Comparison of ENCODE assay signal across 24 cellular contexts in genomic region chr18:55385770-55386169, GRCh38.
A peak's percentile ranks its signal among the peaks of the same experiment; 100 is the strongest.
DNase-seq lines count a peak whose midpoint lies in the region; ATAC-seq and TF ChIP-seq lines count a peak whose summit lies in the region.
"Had no signal": no experiment of that assay in that cellular context is flagged by ENCODE, and none has a peak within 500 bp of the region (broad histone marks: within the 10 kb centered on the region; RNA-seq: fewer than 3 reads in every experiment).

No MANE protein-coding gene starts in this region.

- peaks cover 85% of the 10 kb centered on the region for H3K36me3 Mint-ChIP-seq in brain

- intact Hi-C loops in heart left ventricle (cut with DNase I): loop anchor here in 1 of 10 donors (5.0 kb wide), 1 partner anchor 38 kb away; no protein-coding TSS in a partner anchor
- intact Hi-C loops in cardiac septum (cut with DNase I): no loop called here

- peak overlapping the region in 3 of 5 experiments; percentile 36 to 80 (median 77) for H3K27ac Mint-ChIP-seq in brain
- H3K27ac Mint-ChIP-seq: activated CD4-positive, alpha-beta memory T cell treated with anti-CD3 and anti-CD28 coated beads, Interleukin-2, amount 10 ng/mL, durations not matched to agents 7 days and 5 days had no signal

- peaks cover 0 to 16% (median 4%) of the 10 kb centered on the region in 12 donors for H3K9me3 ChIP-seq in heart left ventricle
- H3K9me3 ChIP-seq in Peyer's patch: no peaks in the 10 kb centered on the region
- H3K9me3 ChIP-seq: A549, mucosa of descending colon, thoracic aorta had no signal

- H3K27ac ChIP-seq in heart left ventricle (peak overlapping the region in 8 of 12 donors; percentile 1 to 81 (median 46)), Peyer's patch (no peak overlapping the region)
- H3K27ac ChIP-seq: A549; BLaER1 treated with 17β-estradiol and CSF1 and Interleukin-3, amounts not matched to agents 10 nM and 100 nM; HL-60; SK-N-MC; thoracic aorta had no signal

- H3K4me1 ChIP-seq in heart left ventricle (peaks cover 0 to 35% (median 23%) of the 10 kb centered on the region in 12 donors), Peyer's patch (no peaks in the 10 kb centered on the region)
- H3K4me1 ChIP-seq: A549 had no signal

- peaks cover 49% of the 10 kb centered on the region for H3K4me1 Mint-ChIP-seq in brain
- H3K4me1 Mint-ChIP-seq: activated CD4-positive, alpha-beta memory T cell treated with anti-CD3 and anti-CD28 coated beads, Interleukin-2, amount 10 ng/mL, durations not matched to agents 7 days and 5 days had no signal

- peaks cover 25 to 46% (median 37%) of the 10 kb centered on the region in 5 experiments for H3K9me3 Mint-ChIP-seq in brain
- H3K9me3 Mint-ChIP-seq: activated CD4-positive, alpha-beta memory T cell treated with anti-CD3 and anti-CD28 coated beads, Interleukin-2, amount 10 ng/mL, durations not matched to agents 7 days and 5 days had no signal

- H3K27me3 Mint-ChIP-seq in brain: peaks cover 3% of the 10 kb centered on the region
- H3K27me3 Mint-ChIP-seq: activated CD4-positive, alpha-beta memory T cell treated with anti-CD3 and anti-CD28 coated beads, Interleukin-2, amount 10 ng/mL, durations not matched to agents 7 days and 5 days; IgD-negative memory B cell had no signal

- ATAC-seq in heart left ventricle: no peak
- ATAC-seq: A549, mucosa of descending colon had no signal

- DNase-seq in heart left ventricle (no peak), cardiac septum (ENCODE audit: low spot score) (no peak), inferior parietal cortex (ENCODE audit: extremely low spot score) (peak; percentile 55), superior temporal gyrus (ENCODE audit: extremely low spot score) (peak; percentile 88), Peyer's patch (no peak), NCI-H2029 treated with DMSO at 0.1 percent for 48 hours (lab: John Stamatoyannopoulos, UW) (no peak), NCI-H748 treated with DMSO at 0.1 percent for 48 hours (lab: John Stamatoyannopoulos, UW) (no peak)
- DNase-seq: activated CD4-positive, alpha-beta memory T cell treated with anti-CD3 and anti-CD28 coated beads, Interleukin-2, amount 10 ng/mL, durations not matched to agents 7 days and 5 days; activated naive CD4-positive, alpha-beta T cell treated with Interleukin-2 at 50 U/mL for 16 hours; activated T-cell treated with anti-CD3 and anti-CD28 coated beads, Interleukin-2, amount 50 U/mL, for 1 hour; amniotic stem cell; cerebellar nuclear complex; effector memory CD4-positive, alpha-beta T cell; mucosa of descending colon; NCI-H1417 treated with DMSO at 0.1 percent for 48 hours; NCI-H2171 treated with DMSO at 0.1 percent for 48 hours; NCI-H774 had no signal

- TF ChIP-seq CTCF in heart left ventricle (IDR thresholded peaks at IDR 0.05) (no peak), brain (conservative IDR thresholded peaks at IDR 0.05) (no peak), Peyer's patch (IDR thresholded peaks at IDR 0.05) (no peak)

- H3K27me3 ChIP-seq in heart left ventricle (no peaks in the 10 kb centered on the region), Peyer's patch (no peaks in the 10 kb centered on the region)
- H3K27me3 ChIP-seq: BLaER1 treated with 17β-estradiol and CSF1 and Interleukin-3, amounts not matched to agents 10 nM and 100 nM had no signal

- H3K4me3 Mint-ChIP-seq in brain: no peak overlapping the region
- H3K4me3 Mint-ChIP-seq: activated CD4-positive, alpha-beta memory T cell treated with anti-CD3 and anti-CD28 coated beads, Interleukin-2, amount 10 ng/mL, durations not matched to agents 7 days and 5 days had no signal

- 83 to 90% (median 84%) methylated on average over 4 of the region's 4 CpGs for WGBS in heart left ventricle, 4 donors

- no peak overlapping the region for H3K4me3 ChIP-seq in heart left ventricle
- no peak overlapping the region for H3K4me3 ChIP-seq in Peyer's patch
- H3K4me3 ChIP-seq: A549; BLaER1 treated with 17β-estradiol and CSF1 and Interleukin-3, amounts not matched to agents 10 nM and 100 nM; mucosa of descending colon; SK-N-MC; thoracic aorta had no signal

- no peak for TF ChIP-seq POLR2A in heart left ventricle (IDR thresholded peaks at IDR 0.05)
- TF ChIP-seq POLR2A in Peyer's patch (IDR thresholded peaks at IDR 0.05): no peak

- peaks cover 0 to 2% (median 0%) of the 10 kb centered on the region in 9 donors for H3K36me3 ChIP-seq in heart left ventricle
- no peaks in the 10 kb centered on the region for H3K36me3 ChIP-seq in Peyer's patch
- H3K36me3 ChIP-seq: thoracic aorta had no signal

Comparison
In these comparisons a context has a peak if more than half of its experiments do, and no peak if none do; other contexts are left out.
1. DNase-seq: peak in inferior parietal cortex (single experiment) and superior temporal gyrus (single experiment); none in heart left ventricle (0 of 5), cardiac septum (single experiment), Peyer's patch (0 of 3), NCI-H2029 treated with DMSO at 0.1 percent for 48 hours (single experiment) and NCI-H748 treated with DMSO at 0.1 percent for 48 hours (single experiment).
2. H3K27ac ChIP-seq: peak in heart left ventricle (8 of 12); none in Peyer's patch (0 of 4).